Comparison of ENCODE assay signal across 10 cellular contexts in the genomic region with DNA sequence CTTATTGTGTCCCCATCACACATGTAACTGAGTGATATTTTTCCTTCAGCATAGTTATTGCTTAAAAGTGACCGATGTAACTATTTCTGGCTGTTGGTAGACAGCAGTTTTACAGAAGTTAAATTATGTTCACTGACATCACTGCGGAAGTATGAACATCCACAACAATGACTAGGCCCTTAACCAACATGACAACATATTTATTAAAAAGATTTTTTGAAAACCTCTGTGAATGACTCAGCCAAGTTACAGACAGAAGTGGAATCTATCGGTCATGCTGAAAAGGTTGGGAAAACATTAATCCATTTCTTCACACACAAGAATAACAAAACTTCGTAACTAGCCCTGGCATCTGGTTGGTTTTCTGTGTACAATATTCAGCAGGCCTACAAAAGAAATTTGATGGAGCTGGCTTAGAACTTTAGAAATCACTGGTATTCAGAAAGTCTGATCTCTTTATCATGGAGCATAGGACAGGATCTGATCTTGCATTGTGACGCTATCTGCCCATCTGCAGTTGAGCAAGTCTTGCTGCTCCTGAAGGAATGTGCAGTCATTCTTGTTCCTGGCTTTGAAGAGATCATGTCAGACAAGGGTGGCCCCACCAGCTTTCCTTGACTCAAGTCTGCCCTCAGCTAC. TPM values are rescaled to one million over a fixed set of nuclear protein-coding genes. Genes with fewer than 3 reads are reported as not detected.
DNase-seq lines count a peak whose midpoint lies in the region; ATAC-seq and TF ChIP-seq lines count a peak whose summit lies in the region.
"Had no signal": no experiment of that assay in that cellular context is flagged by ENCODE, and none has a peak within 500 bp of the region (broad histone marks: within the 10 kb centered on the region; RNA-seq: fewer than 3 reads in every experiment).

No MANE protein-coding gene starts in this region.

- TF ChIP-seq CTCF in SK-N-SH (IDR thresholded peaks at IDR 0.05) = no peak
- TF ChIP-seq CTCF in foreskin fibroblast (IDR thresholded peaks at IDR 0.05; ENCODE audit: low read depth, low read length) = no peak

- no peaks in the 10 kb centered on the region for H3K9me2 ChIP-seq in SK-N-SH

- H3K4me1 ChIP-seq in SK-N-SH (ENCODE audit: control insufficient read depth in 1 of 2, insufficient read depth in 2 of 2, low read depth in 1 of 2, low read length in 1 of 2) (peaks cover 12 to 58% of the 10 kb centered on the region in 2 experiments), skeletal muscle satellite cell (ENCODE audit: control insufficient read depth, insufficient read depth, low read length) (peaks cover 51% of the 10 kb centered on the region)

- TF ChIP-seq RAD21 in SK-N-SH (IDR thresholded peaks at IDR 0.05; ENCODE audit: low read length) = no peak

- H3K27ac ChIP-seq in SK-N-SH (ENCODE audit: low read depth in 2 of 2, low read length in 1 of 2) = peak overlapping the region; percentile 67 to 99; a peak in 3 of 4 replicates

- H3K4me2 ChIP-seq in SK-N-SH = peak overlapping the region; percentile 96
- peak overlapping the region; percentile 55 for H3K4me2 ChIP-seq in skeletal muscle satellite cell (ENCODE audit: low read length)

- H4K20me1 ChIP-seq in SK-N-SH (ENCODE audit: insufficient read depth) = no peaks in the 10 kb centered on the region

- H3K36me3 ChIP-seq in SK-N-SH (replicated peaks in 1 of 2; ENCODE audit: control insufficient read depth in 1 of 2, insufficient read depth in 2 of 2, low read length in 1 of 2) = no peaks in the 10 kb centered on the region
- H3K36me3 ChIP-seq in skeletal muscle satellite cell (ENCODE audit: insufficient read depth, low read length) = no peaks in the 10 kb centered on the region

- H3K9ac ChIP-seq in SK-N-SH (peak overlapping the region; percentile 98), skeletal muscle satellite cell (ENCODE audit: low read depth, low read length) (peak overlapping the region; percentile 83)

- H3K4me3 ChIP-seq in SK-N-SH (ENCODE audit: low read depth in 2 of 2, low read length in 1 of 2) (peak overlapping the region in 1 of 2 experiments; percentile 23; a peak in 2 of 4 replicates), foreskin fibroblast (ENCODE audit: low read depth in 1 of 2, low read length in 2 of 2) (peak overlapping the region in 1 of 2 donors; percentile 16), skeletal muscle satellite cell (ENCODE audit: low read length) (peak overlapping the region; percentile 8)

- H3K27me3 ChIP-seq in SK-N-SH (ENCODE audit: insufficient read depth) = no peaks in the 10 kb centered on the region
- no peaks in the 10 kb centered on the region for H3K27me3 ChIP-seq in skeletal muscle satellite cell (ENCODE audit: control insufficient read depth, insufficient read depth, low read length)

- WGBS in SK-N-SH (ENCODE audit: low lambda C conversion rate) = 8% methylated on average over 5 of the region's 5 CpGs

- peaks cover 57% of the 10 kb centered on the region for H3F3A ChIP-seq in SK-N-SH (replicated peaks; ENCODE audit: insufficient read depth)

- H2AFZ ChIP-seq in SK-N-SH (ENCODE audit: low read depth) = no peak overlapping the region

- H3K79me2 ChIP-seq in SK-N-SH (ENCODE audit: insufficient read depth) = peaks cover 86% of the 10 kb centered on the region

- POLR2A ChIA-PET in SK-N-SH (lab: Yijun Ruan, JAX) = no interaction called here

- H3K9me3 ChIP-seq in SK-N-SH (no peaks in the 10 kb centered on the region), skeletal muscle satellite cell (replicated peaks; ENCODE audit: low read length) (no peaks in the 10 kb centered on the region)

- DNase-seq in GM04504 (ENCODE audit: low read depth) = peak; percentile 93
- DNase-seq in SK-N-SH = no peak
- DNase-seq in foreskin fibroblast = peak; percentile 91 to 92
- DNase-seq in activated T-cell treated with anti-CD3 and anti-CD28 coated beads, Interleukin-2, amount 50 U/mL, for 1 hour = no peak
- DNase-seq in NCI-H146 (lab: John Stamatoyannopoulos, UW) = no peak
- no peak for DNase-seq in activated CD8-positive, alpha-beta memory T cell treated with anti-CD3 and anti-CD28 coated beads for 24 hours
- DNase-seq: activated T-cell treated with anti-CD3 and anti-CD28 coated beads for 4 hours, NCI-H446 treated with DMSO at 0.1 percent for 48 hours had no signal

- CTCF ChIA-PET in SK-N-SH (lab: Yijun Ruan, JAX) = no interaction called here

- no peak for ATAC-seq in GM19455 (IDR thresholded peaks at IDR 0.05; ENCODE audit: unreplicated experiment)

- TF ChIP-seq EP300 in SK-N-SH (IDR thresholded peaks at IDR 0.05; ENCODE audit: borderline replicate concordance in 1 of 2, low read depth in 1 of 2, low read length in 1 of 2) = peak in 1 of 2 experiments; percentile 85; a peak in 2 of 4 replicates

TF ChIP-seq in SK-N-SH, 30 proteins besides CTCF, POLR2A, EP300 and RAD21 (continues in another document):
- TF ChIP-seq MEF2A (IDR thresholded peaks at IDR 0.05; ENCODE audit: borderline replicate concordance, low read depth) = peak; percentile 96
- peak; percentile 43; the same call in 1 of the 2 replicates for TF ChIP-seq SIN3A (IDR thresholded peaks at IDR 0.05; ENCODE audit: borderline replicate concordance, low read depth, low read length)
- peak; percentile 61; the same call in 1 of the 2 replicates for TF ChIP-seq POLR2AphosphoS5 (IDR thresholded peaks at IDR 0.05; ENCODE audit: low read depth, low read length)
- TF ChIP-seq GABPA (IDR thresholded peaks at IDR 0.05; ENCODE audit: low read depth) = no peak
- TF ChIP-seq, protein P1, sequence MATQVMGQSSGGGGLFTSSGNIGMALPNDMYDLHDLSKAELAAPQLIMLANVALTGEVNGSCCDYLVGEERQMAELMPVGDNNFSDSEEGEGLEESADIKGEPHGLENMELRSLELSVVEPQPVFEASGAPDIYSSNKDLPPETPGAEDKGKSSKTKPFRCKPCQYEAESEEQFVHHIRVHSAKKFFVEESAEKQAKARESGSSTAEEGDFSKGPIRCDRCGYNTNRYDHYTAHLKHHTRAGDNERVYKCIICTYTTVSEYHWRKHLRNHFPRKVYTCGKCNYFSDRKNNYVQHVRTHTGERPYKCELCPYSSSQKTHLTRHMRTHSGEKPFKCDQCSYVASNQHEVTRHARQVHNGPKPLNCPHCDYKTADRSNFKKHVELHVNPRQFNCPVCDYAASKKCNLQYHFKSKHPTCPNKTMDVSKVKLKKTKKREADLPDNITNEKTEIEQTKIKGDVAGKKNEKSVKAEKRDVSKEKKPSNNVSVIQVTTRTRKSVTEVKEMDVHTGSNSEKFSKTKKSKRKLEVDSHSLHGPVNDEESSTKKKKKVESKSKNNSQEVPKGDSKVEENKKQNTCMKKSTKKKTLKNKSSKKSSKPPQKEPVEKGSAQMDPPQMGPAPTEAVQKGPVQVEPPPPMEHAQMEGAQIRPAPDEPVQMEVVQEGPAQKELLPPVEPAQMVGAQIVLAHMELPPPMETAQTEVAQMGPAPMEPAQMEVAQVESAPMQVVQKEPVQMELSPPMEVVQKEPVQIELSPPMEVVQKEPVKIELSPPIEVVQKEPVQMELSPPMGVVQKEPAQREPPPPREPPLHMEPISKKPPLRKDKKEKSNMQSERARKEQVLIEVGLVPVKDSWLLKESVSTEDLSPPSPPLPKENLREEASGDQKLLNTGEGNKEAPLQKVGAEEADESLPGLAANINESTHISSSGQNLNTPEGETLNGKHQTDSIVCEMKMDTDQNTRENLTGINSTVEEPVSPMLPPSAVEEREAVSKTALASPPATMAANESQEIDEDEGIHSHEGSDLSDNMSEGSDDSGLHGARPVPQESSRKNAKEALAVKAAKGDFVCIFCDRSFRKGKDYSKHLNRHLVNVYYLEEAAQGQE (IDR thresholded peaks at IDR 0.05; ENCODE audit: low read depth, low read length) = no peak
- no peak for TF ChIP-seq SMC3 (IDR thresholded peaks at IDR 0.05; ENCODE audit: low read depth, low read length)
- TF ChIP-seq RXRA (IDR thresholded peaks at IDR 0.05; ENCODE audit: borderline replicate concordance, low read depth) = peak; percentile 22; the same call in 1 of the 2 replicates
- no peak for TF ChIP-seq GATA2 (CRISPR knock-in tag; IDR thresholded peaks at IDR 0.05)
- TF ChIP-seq TEAD4 (IDR thresholded peaks at IDR 0.05; ENCODE audit: borderline replicate concordance, insufficient read depth) = peak; percentile 64
- no peak for TF ChIP-seq RFX5 (IDR thresholded peaks at IDR 0.05; ENCODE audit: low read length)
- no peak for TF ChIP-seq NRF1 (IDR thresholded peaks at IDR 0.05; ENCODE audit: low read depth, low read length)
- TF ChIP-seq, protein P2, sequence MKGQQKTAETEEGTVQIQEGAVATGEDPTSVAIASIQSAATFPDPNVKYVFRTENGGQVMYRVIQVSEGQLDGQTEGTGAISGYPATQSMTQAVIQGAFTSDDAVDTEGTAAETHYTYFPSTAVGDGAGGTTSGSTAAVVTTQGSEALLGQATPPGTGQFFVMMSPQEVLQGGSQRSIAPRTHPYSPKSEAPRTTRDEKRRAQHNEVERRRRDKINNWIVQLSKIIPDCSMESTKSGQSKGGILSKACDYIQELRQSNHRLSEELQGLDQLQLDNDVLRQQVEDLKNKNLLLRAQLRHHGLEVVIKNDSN (IDR thresholded peaks at IDR 0.05; ENCODE audit: borderline replicate concordance, low read depth) = no peak
- peak; percentile 71 for TF ChIP-seq NFIC (IDR thresholded peaks at IDR 0.05; ENCODE audit: borderline replicate concordance)
- TF ChIP-seq CHD2 (IDR thresholded peaks at IDR 0.05; ENCODE audit: low read length, partially characterized antibody) = no peak
- TF ChIP-seq TCF12 (IDR thresholded peaks at IDR 0.05) = peak; percentile 80
- TF ChIP-seq FOSL2 (IDR thresholded peaks at IDR 0.05; ENCODE audit: borderline replicate concordance, low read depth) = peak; percentile 91
- peak; percentile 44; the same call in 1 of the 2 replicates for TF ChIP-seq ELF1 (IDR thresholded peaks at IDR 0.05)
- TF ChIP-seq, protein P3, sequence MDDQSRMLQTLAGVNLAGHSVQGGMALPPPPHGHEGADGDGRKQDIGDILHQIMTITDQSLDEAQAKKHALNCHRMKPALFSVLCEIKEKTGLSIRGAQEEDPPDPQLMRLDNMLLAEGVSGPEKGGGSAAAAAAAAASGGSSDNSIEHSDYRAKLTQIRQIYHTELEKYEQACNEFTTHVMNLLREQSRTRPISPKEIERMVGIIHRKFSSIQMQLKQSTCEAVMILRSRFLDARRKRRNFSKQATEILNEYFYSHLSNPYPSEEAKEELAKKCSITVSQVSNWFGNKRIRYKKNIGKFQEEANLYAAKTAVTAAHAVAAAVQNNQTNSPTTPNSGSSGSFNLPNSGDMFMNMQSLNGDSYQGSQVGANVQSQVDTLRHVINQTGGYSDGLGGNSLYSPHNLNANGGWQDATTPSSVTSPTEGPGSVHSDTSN (IDR thresholded peaks at IDR 0.05) = peak; percentile 91
- no peak; the same call in 1 of the 2 replicates for TF ChIP-seq TAF1 (IDR thresholded peaks at IDR 0.05; ENCODE audit: borderline replicate concordance, low read depth, low read length)
- TF ChIP-seq FOXM1 (IDR thresholded peaks at IDR 0.05; ENCODE audit: low read depth) = peak; percentile 78

RNA-seq across cellular contexts. Expression of a gene that starts 6.5 kb away (rescaled TPM):
- polyA plus RNA-seq in SK-N-SH (2012; rRNA removed) = 4.7 and 5.1 TPM in 2 replicates
- polyA plus RNA-seq in SK-N-SH (2012; cell fraction: cytosol; rRNA removed) = 4.2 and 5.3 TPM in 2 replicates
- 8.2 and 10.9 TPM in 2 replicates for polyA plus RNA-seq in SK-N-SH (2012; cell fraction: nucleus; rRNA removed)
- 39.0 and 79.1 TPM in 2 replicates for total RNA-seq in skeletal muscle satellite cell (2012; rRNA removed)

Comparison
In these comparisons a context has a peak if more than half of its experiments do, and no peak if none do; other contexts are left out.
1. DNase-seq: peak in GM04504 (single experiment) and foreskin fibroblast (2 of 2); none in SK-N-SH (single experiment), activated T-cell treated with anti-CD3 and anti-CD28 coated beads, Interleukin-2, amount 50 U/mL, for 1 hour (single experiment), NCI-H146 (single experiment) and activated CD8-positive, alpha-beta memory T cell treated with anti-CD3 and anti-CD28 coated beads for 24 hours (single experiment).